9 cellular contexts compared by ENCODE assay signal in genomic region chr5:88141695-88141979, GRCh38.
A peak's percentile ranks its signal among the peaks of the same experiment; 100 is the strongest.
DNase-seq lines count a peak whose midpoint lies in the region; ATAC-seq and TF ChIP-seq lines count a peak whose summit lies in the region.
"Had no signal": no experiment of that assay in that cellular context is flagged by ENCODE, and none has a peak within 500 bp of the region (broad histone marks: within the 10 kb centered on the region; RNA-seq: fewer than 3 reads in every experiment).

No MANE protein-coding gene starts in this region.

- H4K20me1 ChIP-seq in Karpas-422 (ENCODE audit: insufficient read depth, low read depth, low read length): no peaks in the 10 kb centered on the region

- ATAC-seq in HG03520 (IDR thresholded peaks at IDR 0.05; ENCODE audit: unreplicated experiment) (no peak), HG03196 (IDR thresholded peaks at IDR 0.05; ENCODE audit: unreplicated experiment) (no peak), GM18519 (IDR thresholded peaks at IDR 0.05; ENCODE audit: low FRiP score, unreplicated experiment) (no peak)

- H3K27me3 Mint-ChIP-seq in neural crest cell (ENCODE audit: low read depth): peaks cover 11% of the 10 kb centered on the region

- no peak overlapping the region for H3K27ac Mint-ChIP-seq in neural crest cell (ENCODE audit: unreplicated experiment)
- H3K27ac Mint-ChIP-seq: dendritic cell treated with granulocyte-macrophage colony-stimulating factor and Interleukin-4, amounts not matched to agents 40 ng/mL and 50 ng/mL, for 4 days had no signal

- H3K36me3 Mint-ChIP-seq in neural crest cell (ENCODE audit: low read depth): no peaks in the 10 kb centered on the region

- peak; percentile 12 for TF ChIP-seq CTCF in neural crest cell (conservative IDR thresholded peaks at IDR 0.05)

- no peaks in the 10 kb centered on the region for H3K9me3 Mint-ChIP-seq in neural crest cell
- H3K9me3 Mint-ChIP-seq: dendritic cell treated with granulocyte-macrophage colony-stimulating factor and Interleukin-4, amounts not matched to agents 40 ng/mL and 50 ng/mL, for 4 days had no signal

- DNase-seq in Karpas-422 (no peak), neural crest cell (ENCODE audit: low read depth, low spot score) (no peak), hippocampal formation (lab: John Stamatoyannopoulos, UW) (no peak)

- H3K36me3 ChIP-seq in ACC112 (ENCODE audit: insufficient read depth, low read length) (no peaks in the 10 kb centered on the region), Karpas-422 (ENCODE audit: insufficient read depth, low read length) (no peaks in the 10 kb centered on the region), duodenal mucosa (ENCODE audit: control insufficient read depth in 1 of 2, insufficient read depth in 2 of 2, low read length in 2 of 2) (no peaks in the 10 kb centered on the region)

- no peaks in the 10 kb centered on the region for H3K79me2 ChIP-seq in ACC112 (ENCODE audit: control insufficient read depth, insufficient read depth, low read length, unreplicated experiment)
- no peaks in the 10 kb centered on the region for H3K79me2 ChIP-seq in Karpas-422 (ENCODE audit: low read length)

- peak overlapping the region; percentile 74 for H3K4me2 ChIP-seq in Karpas-422 (ENCODE audit: low read depth, low read length, poor library complexity, severe bottlenecking)

- H3K27me3 ChIP-seq in ACC112 (ENCODE audit: insufficient read depth, low read length): peaks cover 91% of the 10 kb centered on the region
- no peaks in the 10 kb centered on the region for H3K27me3 ChIP-seq in Karpas-422 (ENCODE audit: low read length)
- peaks cover 30 to 57% of the 10 kb centered on the region in 2 donors for H3K27me3 ChIP-seq in duodenal mucosa (ENCODE audit: control insufficient read depth in 1 of 2, insufficient read depth in 2 of 2, low read length in 2 of 2)

- H3K4me1 Mint-ChIP-seq in neural crest cell: peaks cover 18% of the 10 kb centered on the region

- peak overlapping the region; percentile 68 for H3K4me3 ChIP-seq in ACC112 (ENCODE audit: low read depth, low read length)
- peak overlapping the region; percentile 62 for H3K4me3 ChIP-seq in Karpas-422 (ENCODE audit: low read length)
- H3K4me3 ChIP-seq in duodenal mucosa (ENCODE audit: low read depth in 1 of 2, low read length in 2 of 2): peak overlapping the region; percentile 75 to 81

- H2AFZ ChIP-seq in ACC112 (ENCODE audit: low read length, unreplicated experiment): no peak overlapping the region
- 0 out of 2 replicates have a peak overlapping the region, but pooled peaks have one; percentile 54 for H2AFZ ChIP-seq in Karpas-422 (ENCODE audit: low read length)

- no peaks in the 10 kb centered on the region for H3K9me2 ChIP-seq in Karpas-422 (replicated peaks; ENCODE audit: insufficient read depth, low read length)

- H3K27ac ChIP-seq in ACC112 (ENCODE audit: low read depth, low read length): no peak overlapping the region
- H3K27ac ChIP-seq in Karpas-422 (ENCODE audit: low read length): no peak overlapping the region
- H3K27ac ChIP-seq in duodenal mucosa (ENCODE audit: low read depth, low read length): no peak overlapping the region

- H3K9me3 ChIP-seq in Karpas-422 (ENCODE audit: low read length): no peaks in the 10 kb centered on the region
- H3K9me3 ChIP-seq in duodenal mucosa (ENCODE audit: control insufficient read depth in 1 of 2, low read length in 2 of 2): no peaks in the 10 kb centered on the region

- peak overlapping the region; percentile 42 for H3K9ac ChIP-seq in Karpas-422 (ENCODE audit: low read length)
- peak overlapping the region; percentile 34 to 44 for H3K9ac ChIP-seq in duodenal mucosa (ENCODE audit: low read depth in 1 of 2, low read length in 2 of 2)

- H3K4me3 Mint-ChIP-seq in neural crest cell: no peak overlapping the region
- H3K4me3 Mint-ChIP-seq: dendritic cell treated with granulocyte-macrophage colony-stimulating factor and Interleukin-4, amounts not matched to agents 40 ng/mL and 50 ng/mL, for 4 days had no signal

- H3K4me1 ChIP-seq in ACC112 (ENCODE audit: control insufficient read depth, insufficient read depth, low read length, unreplicated experiment) (peaks cover 13% of the 10 kb centered on the region), Karpas-422 (ENCODE audit: low read length) (peaks cover 12% of the 10 kb centered on the region), duodenal mucosa (ENCODE audit: control insufficient read depth in 1 of 2, insufficient read depth in 2 of 2, low read length in 2 of 2) (peaks cover 24 to 39% of the 10 kb centered on the region in 2 donors)
